Comparison of ENCODE assay signal across 18 cellular contexts in genomic region chr10:29292406-29292805, GRCh38. TPM values are rescaled to one million over a fixed set of nuclear protein-coding genes. Genes with fewer than 3 reads are reported as not detected.
"Had no signal": no experiment of that assay in that cellular context is flagged by ENCODE, and none has a peak within 500 bp of the region (broad histone marks: within the 10 kb centered on the region; RNA-seq: fewer than 3 reads in every experiment).

No MANE protein-coding gene starts in this region.

RNA-seq across cellular contexts. Expression of gene LYZL1, which starts 3.5 kb away (rescaled TPM):
- total RNA-seq: activated naive CD4-positive, alpha-beta T cell treated with anti-CD3 and anti-CD28 coated beads for 36 hours; activated naive CD4-positive, alpha-beta T cell treated with anti-CD3 and anti-CD28 coated beads, Interleukin-2, amount 50 U/mL, for 72 hours; activated naive CD8-positive, alpha-beta T cell treated with anti-CD3 and anti-CD28 coated beads for 36 hours; activated naive CD8-positive, alpha-beta T cell treated with anti-CD3 and anti-CD28 coated beads, Interleukin-2, amount 10 ng/mL, durations not matched to agents 7 days and 5 days; activated T-cell treated with anti-CD3 and anti-CD28 coated beads, Interleukin-2, amount 50 U/mL, for 4 hours; activated T-cell treated with anti-CD3 and anti-CD28 coated beads, Interleukin-2, amount 50 U/mL, for 72 hours; activated T-helper 1 cell treated with anti-CD3 and anti-CD28 coated beads, Interleukin-12 subunit alpha, Interleukin-12 subunit beta, Interleukin-2, Interleukin-4 antibody, amounts not matched to agents 30 ng/mL and 10 ng/mL and 1 ng/mL, durations not matched to agents 14 hours and 24 hours and 36 hours; activated T-helper 17 cell treated with anti-CD3 and anti-CD28 coated beads, Interleukin-2, amount 50 U/mL, for 72 hours; activated T-helper 2 cell treated with anti-CD3 and anti-CD28 coated beads, Interferon-gamma antibody, Interleukin-2, Interleukin-4, amounts not matched to agents 10 μg/mL and 5 μg/mL and 100 μg/mL, durations not matched to agents 14 hours and 24 hours and 36 hours; adrenal gland; aorta; ascending aorta; astrocyte; body of pancreas; breast epithelium; cardiac muscle cell; cardiac septum; cerebellum had no signal
